ENCODE assay signal across 12 cellular contexts in genomic region chr2:226213717-226214116, GRCh38.
A peak's percentile ranks its signal among the peaks of the same experiment; 100 is the strongest.
DNase-seq lines count a peak whose midpoint lies in the region; ATAC-seq and TF ChIP-seq lines count a peak whose summit lies in the region.
"Had no signal": no experiment of that assay in that cellular context is flagged by ENCODE, and none has a peak within 500 bp of the region (broad histone marks: within the 10 kb centered on the region; RNA-seq: fewer than 3 reads in every experiment).

No MANE protein-coding gene starts in this region.

- no peak for TF ChIP-seq POLR2A in upper lobe of left lung (IDR thresholded peaks at IDR 0.05)

- H3K4me3 ChIP-seq in SJSA1 (no peak overlapping the region), fibroblast of lung (replicated peaks in 1 of 4; ENCODE audit: control extremely low read depth in 1 of 4, insufficient read depth in 1 of 4, low read depth in 3 of 4, low read length in 4 of 4) (peak overlapping the region in 1 of 4 experiments; percentile 21), heart right ventricle (no peak overlapping the region), GM23338 (no peak overlapping the region), upper lobe of left lung (no peak overlapping the region)

- no peak for TF ChIP-seq EP300 in upper lobe of left lung (IDR thresholded peaks at IDR 0.05)

- no peaks in the 10 kb centered on the region for H4K20me1 ChIP-seq in fibroblast of lung (ENCODE audit: control insufficient read depth, extremely low read depth, insufficient read depth, low read length)
- H4K20me1 ChIP-seq in GM23338 (replicated peaks; ENCODE audit: insufficient read depth): no peaks in the 10 kb centered on the region

- no peaks in the 10 kb centered on the region for H3K9me3 Mint-ChIP-seq in GM23338

- H3K9ac ChIP-seq in fibroblast of lung (ENCODE audit: insufficient read depth, low read length): no peak overlapping the region
- H3K9ac ChIP-seq: parathyroid adenoma had no signal

- H3K4me3 Mint-ChIP-seq in GM23338: no peak overlapping the region

- DNase-seq in Daoy (ENCODE audit: low read depth) (peak; percentile 4), SJSA1 (ENCODE audit: low read depth in 1 of 2, low spot score in 2 of 2) (peak in 1 of 2 experiments; percentile 83), fibroblast of lung (ENCODE audit: low read depth in 2 of 2) (peak; percentile 71 to 94), renal cortical epithelial cell (ENCODE audit: low read depth) (peak; percentile 92), heart right ventricle (no peak), GM23338 (ENCODE audit: low spot score) (no peak), upper lobe of left lung (no peak)
- DNase-seq: activated CD8-positive, alpha-beta memory T cell treated with anti-CD3 and anti-CD28 coated beads, Interleukin-2, amount 50 U/mL, for 48 hours; NCI-H1048; stimulated activated naive CD4-positive, alpha-beta T cell had no signal

- H3K4me1 ChIP-seq in SJSA1 (replicated peaks) (peaks cover 40% of the 10 kb centered on the region), fibroblast of lung (ENCODE audit: control insufficient read depth, extremely low read depth, insufficient read depth, low read length) (peaks cover 3% of the 10 kb centered on the region), heart right ventricle (peaks cover 0 to 24% (median 10%) of the 10 kb centered on the region in 9 donors), GM23338 (ENCODE audit: insufficient read depth) (no peaks in the 10 kb centered on the region), upper lobe of left lung (peaks cover 0 to 4% (median 0%) of the 10 kb centered on the region in 4 donors)
- H3K4me1 ChIP-seq: parathyroid adenoma had no signal

- 71 to 72% methylated on average over 4 of the region's 4 CpGs for WGBS in heart right ventricle, 2 donors
- 62 to 67% methylated on average over 4 of the region's 4 CpGs for WGBS in upper lobe of left lung, 2 donors

- no peaks in the 10 kb centered on the region for H3K27me3 Mint-ChIP-seq in GM23338 (ENCODE audit: insufficient read depth, low read depth, poor library complexity)

- H3K9me3 ChIP-seq in SJSA1 (replicated peaks) (no peaks in the 10 kb centered on the region), fibroblast of lung (ENCODE audit: control insufficient read depth, insufficient read depth, low read depth, low read length) (no peaks in the 10 kb centered on the region), heart right ventricle (no peaks in the 10 kb centered on the region), upper lobe of left lung (no peaks in the 10 kb centered on the region)

- H2AFZ ChIP-seq in fibroblast of lung (ENCODE audit: low read length) (no peak overlapping the region), GM23338 (no peak overlapping the region)
- H2AFZ ChIP-seq: parathyroid adenoma had no signal

- H3K27ac ChIP-seq in SJSA1 (peak overlapping the region; percentile 92), fibroblast of lung (ENCODE audit: insufficient read depth, low read length) (peak overlapping the region; percentile 34), heart right ventricle (no peak overlapping the region), GM23338 (ENCODE audit: low read depth) (no peak overlapping the region), upper lobe of left lung (no peak overlapping the region)
- H3K27ac ChIP-seq: parathyroid adenoma had no signal

- H3K27ac Mint-ChIP-seq in GM23338: no peak overlapping the region

- ATAC-seq in heart right ventricle: no peak
- no peak for ATAC-seq in HG03442 (IDR thresholded peaks at IDR 0.05; ENCODE audit: unreplicated experiment)
- ATAC-seq in GM23338: no peak
- no peak for ATAC-seq in upper lobe of left lung (ENCODE audit: low FRiP score in 2 of 2)

- H3K79me2 ChIP-seq in fibroblast of lung (ENCODE audit: control insufficient read depth, insufficient read depth, low read length) (no peaks in the 10 kb centered on the region), GM23338 (replicated peaks; ENCODE audit: insufficient read depth) (no peaks in the 10 kb centered on the region)
- H3K79me2 ChIP-seq: parathyroid adenoma had no signal

- H3K4me1 Mint-ChIP-seq in GM23338: peaks cover 2% of the 10 kb centered on the region; the same call in 2 of the 3 replicates

- H3F3A ChIP-seq in GM23338 (replicated peaks; ENCODE audit: low read depth): no peaks in the 10 kb centered on the region

- H3K36me3 ChIP-seq in SJSA1: no peaks in the 10 kb centered on the region
- H3K36me3 ChIP-seq in fibroblast of lung (ENCODE audit: control insufficient read depth, insufficient read depth, low read length): no peaks in the 10 kb centered on the region
- no peaks in the 10 kb centered on the region for H3K36me3 ChIP-seq in heart right ventricle
- no peaks in the 10 kb centered on the region for H3K36me3 ChIP-seq in GM23338 (ENCODE audit: insufficient read depth)
- no peaks in the 10 kb centered on the region for H3K36me3 ChIP-seq in upper lobe of left lung

- H3K36me3 Mint-ChIP-seq in GM23338 (ENCODE audit: low read depth): no peaks in the 10 kb centered on the region

- intact Hi-C loops in heart right ventricle (cut with DNase I): loop anchor here in 6 of 10 donors (5.0 to 10.0 kb wide), 4 partner anchors 511 to 771 kb away; partner anchors contain the start of gene IRS1 (in 3 of the 6)

- H3K4me2 ChIP-seq in fibroblast of lung (ENCODE audit: extremely low read depth, insufficient read depth, low read length) (peak overlapping the region; percentile 39), GM23338 (no peak overlapping the region)

- TF ChIP-seq CTCF in fibroblast of lung (conservative IDR thresholded peaks at IDR 0.05 in 1 of 2, IDR thresholded peaks at IDR 0.05 in 1 of 2; ENCODE audit: low read depth in 1 of 2, low read length in 2 of 2) (no peak), heart right ventricle (IDR thresholded peaks at IDR 0.05) (no peak), GM23338 (conservative IDR thresholded peaks at IDR 0.05; ENCODE audit: low read depth in 2 of 2) (no peak), upper lobe of left lung (IDR thresholded peaks at IDR 0.05) (no peak)

- no peaks in the 10 kb centered on the region for H3K9me2 ChIP-seq in GM23338 (ENCODE audit: insufficient read depth)

- H3K27me3 ChIP-seq in SJSA1 (replicated peaks) (no peaks in the 10 kb centered on the region), fibroblast of lung (ENCODE audit: control insufficient read depth, insufficient read depth, low read length) (no peaks in the 10 kb centered on the region), heart right ventricle (no peaks in the 10 kb centered on the region), GM23338 (ENCODE audit: insufficient read depth) (no peaks in the 10 kb centered on the region), upper lobe of left lung (no peaks in the 10 kb centered on the region)

TF ChIP-seq in GM23338, 12 proteins besides CTCF, POLR2A, EP300 and RAD21 (continues in another document):
- no peak for TF ChIP-seq CREB1 (CRISPR knock-in tag; IDR thresholded peaks at IDR 0.05; ENCODE audit: low read depth)
- no peak for TF ChIP-seq JUNB (IDR thresholded peaks at IDR 0.05; ENCODE audit: unreplicated experiment)
- TF ChIP-seq ZNF331 (CRISPR knock-in tag; IDR thresholded peaks at IDR 0.05; ENCODE audit: low read depth): no peak
- no peak for TF ChIP-seq ZNF114 (CRISPR knock-in tag; IDR thresholded peaks at IDR 0.05)

Comparison
In these comparisons a context has a peak if more than half of its experiments do, and no peak if none do; other contexts are left out.
1. DNase-seq: peak in Daoy (single experiment), fibroblast of lung (2 of 2) and renal cortical epithelial cell (single experiment); none in heart right ventricle (0 of 2), GM23338 (single experiment) and upper lobe of left lung (0 of 2).
2. H3K27ac ChIP-seq: peak in SJSA1 (single experiment) and fibroblast of lung (single experiment); none in heart right ventricle (0 of 10), GM23338 (single experiment) and upper lobe of left lung (0 of 4).